ENCODE assay signal across 19 cellular contexts in genomic region chr6:167644404-167645132, GRCh38.
"Had no signal": no experiment of that assay in that cellular context is flagged by ENCODE, and none has a peak within 500 bp of the region (broad histone marks: within the 10 kb centered on the region; RNA-seq: fewer than 3 reads in every experiment).

No MANE protein-coding gene starts in this region.

- H3K9me3 ChIP-seq: psoas muscle, tibial artery had no signal

- DNase-seq: activated CD4-positive, alpha-beta T cell treated with anti-CD3 and anti-CD28 coated beads, Interleukin-2, amount 10 ng/mL, durations not matched to agents 24 days and 14 days; activated CD8-positive, alpha-beta memory T cell treated with anti-CD3 and anti-CD28 coated beads for 24 hours; activated naive CD4-positive, alpha-beta T cell treated with anti-CD3 and anti-CD28 coated beads for 36 hours; activated T-cell treated with anti-CD3 and anti-CD28 coated beads for 4 hours; caudate nucleus; effector CD8-positive, alpha-beta T cell; foreskin melanocyte; midbrain; naive thymus-derived CD4-positive, alpha-beta T cell; psoas muscle; stimulated activated CD4-positive, alpha-beta T cell treated with anti-CD3 and anti-CD28 coated beads, Interleukin-4, amount 100 ng/mL, for 4 hours; T-cell; T1000; tibial artery; WERI-Rb-1 had no signal

- H3K36me3 ChIP-seq: tibial artery, WERI-Rb-1 had no signal

- H3K4me1 ChIP-seq: psoas muscle, tibial artery had no signal

- H3K4me3 Mint-ChIP-seq: activated CD4-positive, alpha-beta T cell treated with anti-CD3 and anti-CD28 coated beads, Interleukin-2, amount 10 ng/mL, durations not matched to agents 24 days and 14 days; activated naive CD4-positive, alpha-beta T cell treated with anti-CD3 and anti-CD28 coated beads for 36 hours; activated T-helper 17 cell treated with anti-CD3 and anti-CD28 coated beads, Interleukin-2, amount 50 U/mL, for 72 hours; naive thymus-derived CD4-positive, alpha-beta T cell; T-cell had no signal

- H3K9me3 Mint-ChIP-seq: activated naive CD4-positive, alpha-beta T cell treated with anti-CD3 and anti-CD28 coated beads for 36 hours had no signal

- ATAC-seq: activated T-helper 17 cell treated with anti-CD3 and anti-CD28 coated beads, Interleukin-2, amount 50 U/mL, for 72 hours; naive thymus-derived CD4-positive, alpha-beta T cell; psoas muscle; T-cell had no signal

- FAIRE-seq: keratinocyte had no signal

- H3K36me3 Mint-ChIP-seq: T-cell had no signal

- H3K4me3 ChIP-seq: coronary artery, psoas muscle, SK-N-MC, tibial artery had no signal

- H3K27ac Mint-ChIP-seq: activated CD4-positive, alpha-beta T cell treated with anti-CD3 and anti-CD28 coated beads, Interleukin-2, amount 10 ng/mL, durations not matched to agents 24 days and 14 days; activated naive CD4-positive, alpha-beta T cell treated with anti-CD3 and anti-CD28 coated beads for 36 hours; activated T-helper 17 cell treated with anti-CD3 and anti-CD28 coated beads, Interleukin-2, amount 50 U/mL, for 72 hours; naive thymus-derived CD4-positive, alpha-beta T cell; T-cell had no signal

- H3K4me1 Mint-ChIP-seq: activated CD4-positive, alpha-beta T cell treated with anti-CD3 and anti-CD28 coated beads, Interleukin-2, amount 10 ng/mL, durations not matched to agents 24 days and 14 days; activated T-helper 17 cell treated with anti-CD3 and anti-CD28 coated beads, Interleukin-2, amount 50 U/mL, for 72 hours; T-cell had no signal

- H3K27ac ChIP-seq: coronary artery, psoas muscle, SK-N-MC, tibial artery, WERI-Rb-1 had no signal
